In genomic region chr9:134055981-134056461, GRCh38 we compare ENCODE assay signal across 9 cellular contexts. TPM values are rescaled to one million over a fixed set of nuclear protein-coding genes. Genes with fewer than 3 reads are reported as not detected.
DNase-seq lines count a peak whose midpoint lies in the region; ATAC-seq and TF ChIP-seq lines count a peak whose summit lies in the region.
"Had no signal": no experiment of that assay in that cellular context is flagged by ENCODE, and none has a peak within 500 bp of the region (broad histone marks: within the 10 kb centered on the region; RNA-seq: fewer than 3 reads in every experiment).

No MANE protein-coding gene starts in this region.

- no peaks in the 10 kb centered on the region for H3K9me3 Mint-ChIP-seq in activated naive CD8-positive, alpha-beta T cell treated with anti-CD3 and anti-CD28 coated beads, Interleukin-2, amount 10 ng/mL, durations not matched to agents 7 days and 5 days
- H3K9me3 Mint-ChIP-seq in activated naive CD8-positive, alpha-beta T cell treated with anti-CD3 and anti-CD28 coated beads, Interleukin-2, amount 50 U/mL, for 24 hours = no peaks in the 10 kb centered on the region
- H3K9me3 Mint-ChIP-seq: CD8-positive, alpha-beta memory T cell had no signal

- intact Hi-C loops in vagina (cut with DNase I) = no loop called here

- no peak for ATAC-seq in activated naive CD8-positive, alpha-beta T cell treated with anti-CD3 and anti-CD28 coated beads, Interleukin-2, amount 10 ng/mL, durations not matched to agents 7 days and 5 days (ENCODE audit: low read depth)
- no peak for ATAC-seq in activated naive CD8-positive, alpha-beta T cell treated with anti-CD3 and anti-CD28 coated beads, Interleukin-2, amount 50 U/mL, for 24 hours
- no peak for ATAC-seq in GM21737 (IDR thresholded peaks at IDR 0.05; ENCODE audit: unreplicated experiment)

- no peaks in the 10 kb centered on the region for H3K27me3 ChIP-seq in vagina

- TF ChIP-seq CTCF in vagina (IDR thresholded peaks at IDR 0.05) = no peak

- no peak for TF ChIP-seq POLR2A in vagina (IDR thresholded peaks at IDR 0.05)

- H3K9me3 ChIP-seq in vagina = no peaks in the 10 kb centered on the region

- peaks cover 9% of the 10 kb centered on the region for H3K4me1 Mint-ChIP-seq in activated naive CD8-positive, alpha-beta T cell treated with anti-CD3 and anti-CD28 coated beads, Interleukin-2, amount 10 ng/mL, durations not matched to agents 7 days and 5 days
- H3K4me1 Mint-ChIP-seq in activated naive CD8-positive, alpha-beta T cell treated with anti-CD3 and anti-CD28 coated beads, Interleukin-2, amount 50 U/mL, for 24 hours = peaks cover 30% of the 10 kb centered on the region

- H3K4me3 Mint-ChIP-seq in activated naive CD8-positive, alpha-beta T cell treated with anti-CD3 and anti-CD28 coated beads, Interleukin-2, amount 10 ng/mL, durations not matched to agents 7 days and 5 days = no peak overlapping the region
- H3K4me3 Mint-ChIP-seq in activated naive CD8-positive, alpha-beta T cell treated with anti-CD3 and anti-CD28 coated beads, Interleukin-2, amount 50 U/mL, for 24 hours = no peak overlapping the region
- H3K4me3 Mint-ChIP-seq: CD8-positive, alpha-beta memory T cell had no signal

- H3K27ac ChIP-seq in vagina = no peak overlapping the region

- no peak overlapping the region for H3K27ac Mint-ChIP-seq in activated naive CD8-positive, alpha-beta T cell treated with anti-CD3 and anti-CD28 coated beads, Interleukin-2, amount 10 ng/mL, durations not matched to agents 7 days and 5 days
- H3K27ac Mint-ChIP-seq in activated naive CD8-positive, alpha-beta T cell treated with anti-CD3 and anti-CD28 coated beads, Interleukin-2, amount 50 U/mL, for 24 hours = no peak overlapping the region

- H3K36me3 Mint-ChIP-seq in activated naive CD8-positive, alpha-beta T cell treated with anti-CD3 and anti-CD28 coated beads, Interleukin-2, amount 10 ng/mL, durations not matched to agents 7 days and 5 days = no peaks in the 10 kb centered on the region
- peaks cover 2% of the 10 kb centered on the region for H3K36me3 Mint-ChIP-seq in activated naive CD8-positive, alpha-beta T cell treated with anti-CD3 and anti-CD28 coated beads, Interleukin-2, amount 50 U/mL, for 24 hours (ENCODE audit: low read depth)

- peaks cover 0 to 21% of the 10 kb centered on the region in 2 donors for H3K36me3 ChIP-seq in vagina

- peak; percentile 20 for DNase-seq in activated naive CD8-positive, alpha-beta T cell treated with anti-CD3 and anti-CD28 coated beads, Interleukin-2, amount 10 ng/mL, durations not matched to agents 7 days and 5 days
- DNase-seq in activated naive CD8-positive, alpha-beta T cell treated with anti-CD3 and anti-CD28 coated beads, Interleukin-2, amount 50 U/mL, for 24 hours = no peak
- DNase-seq in epidermal melanocyte (ENCODE audit: insufficient read length, low spot score) = peak; percentile 94
- peak; percentile 69 for DNase-seq in midbrain (lab: John Stamatoyannopoulos, UW)
- DNase-seq in activated CD4-positive, alpha-beta T cell treated with anti-CD3 and anti-CD28 coated beads for 1 hour = no peak
- no peak for DNase-seq in iPS-NIHi7 (ENCODE audit: extremely low spot score)
- no peak for DNase-seq in vagina (ENCODE audit: extremely low spot score in 2 of 2)

- H3K4me1 ChIP-seq in vagina = peaks cover 68% of the 10 kb centered on the region

- peak overlapping the region in 1 of 2 donors; percentile 6 for H3K4me3 ChIP-seq in vagina

- no peaks in the 10 kb centered on the region for H3K27me3 Mint-ChIP-seq in activated naive CD8-positive, alpha-beta T cell treated with anti-CD3 and anti-CD28 coated beads, Interleukin-2, amount 10 ng/mL, durations not matched to agents 7 days and 5 days
- no peaks in the 10 kb centered on the region for H3K27me3 Mint-ChIP-seq in activated naive CD8-positive, alpha-beta T cell treated with anti-CD3 and anti-CD28 coated beads, Interleukin-2, amount 50 U/mL, for 24 hours
- H3K27me3 Mint-ChIP-seq: CD8-positive, alpha-beta memory T cell had no signal

- POLR2A ChIA-PET in activated naive CD8-positive, alpha-beta T cell treated with anti-CD3 and anti-CD28 coated beads, Interleukin-2, amount 10 ng/mL, durations not matched to agents 7 days and 5 days (lab: Charles Lee) = no interaction called here

RNA-seq across cellular contexts. Expression of gene BRD3, which starts 11.8 kb away (rescaled TPM):
- 10 to 100 TPM; 50.7 to 54.1 TPM for total RNA-seq in activated naive CD8-positive, alpha-beta T cell treated with anti-CD3 and anti-CD28 coated beads, Interleukin-2, amount 10 ng/mL, durations not matched to agents 7 days and 5 days
- total RNA-seq in vagina = 20.4 TPM

RNA-seq across cellular contexts. Expression of gene BRD3OS, which starts 30.7 kb away (rescaled TPM):
- 10 to 100 TPM; 14.2 to 17.0 TPM for total RNA-seq in activated naive CD8-positive, alpha-beta T cell treated with anti-CD3 and anti-CD28 coated beads, Interleukin-2, amount 10 ng/mL, durations not matched to agents 7 days and 5 days
- total RNA-seq in vagina = 13.0 TPM

Comparison
In these comparisons a context has a peak if more than half of its experiments do, and no peak if none do; other contexts are left out.
1. DNase-seq: peak in activated naive CD8-positive, alpha-beta T cell treated with anti-CD3 and anti-CD28 coated beads, Interleukin-2, amount 10 ng/mL, durations not matched to agents 7 days and 5 days (single experiment), epidermal melanocyte (single experiment) and midbrain (single experiment); none in activated naive CD8-positive, alpha-beta T cell treated with anti-CD3 and anti-CD28 coated beads, Interleukin-2, amount 50 U/mL, for 24 hours (single experiment), activated CD4-positive, alpha-beta T cell treated with anti-CD3 and anti-CD28 coated beads for 1 hour (single experiment), iPS-NIHi7 (single experiment) and vagina (0 of 2).